Comparison of ENCODE assay signal across 24 cellular contexts in the genomic region with DNA sequence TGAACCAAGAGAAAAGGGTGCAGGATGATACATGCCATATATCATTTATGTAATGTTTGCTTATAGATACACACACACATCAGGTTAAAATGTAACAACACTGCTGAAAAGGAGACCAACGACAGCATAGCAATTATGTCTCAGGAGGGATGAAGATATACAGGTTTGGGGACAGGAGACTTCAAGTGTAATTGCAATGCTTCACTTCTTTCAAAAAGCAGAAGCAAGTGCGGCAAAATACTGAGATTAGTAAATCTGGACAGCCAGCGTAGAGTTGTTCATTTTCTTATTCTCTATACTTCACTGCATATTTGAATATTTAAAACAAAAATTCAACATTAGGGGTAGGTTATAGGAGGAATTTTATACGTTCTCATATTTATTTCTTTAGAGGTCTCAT.
DNase-seq lines count a peak whose midpoint lies in the region; ATAC-seq lines count a peak whose summit lies in the region.
"Had no signal": no experiment of that assay in that cellular context is flagged by ENCODE, and none has a peak within 500 bp of the region (broad histone marks: within the 10 kb centered on the region; RNA-seq: fewer than 3 reads in every experiment).

No MANE protein-coding gene starts in this region.

- no peak for DNase-seq in stimulated activated naive B cell treated with anti-CD40 and anti-IgM and Interleukin-4, amounts not matched to agents 10 μg/mL and 1 μg/mL and 100 μg/mL, for 72 hours
- no peak for DNase-seq in activated CD4-positive, alpha-beta T cell treated with anti-CD3 and anti-CD28 coated beads, Interleukin-2, amount 10 ng/mL, durations not matched to agents 7 days and 5 days
- DNase-seq: 8988T; ACHN; AML-193; BE2C; C1 segment of cervical spinal cord; Caco-2; Calu3; CD4-positive, alpha-beta memory T cell; CD4-positive, alpha-beta T cell; CD4-positive, CD25-positive, alpha-beta regulatory T cell; CD8-positive, alpha-beta memory T cell; CD8-positive, alpha-beta T cell; DMS 273 treated with DMSO at 0.1 percent for 48 hours; DMS153; DMS53; DND-41; EL had no signal

- H3K27me3 Mint-ChIP-seq in stimulated activated naive B cell treated with anti-CD40 and anti-IgM and Interleukin-4, amounts not matched to agents 10 μg/mL and 1 μg/mL and 100 μg/mL, for 72 hours: no peaks in the 10 kb centered on the region
- no peaks in the 10 kb centered on the region for H3K27me3 Mint-ChIP-seq in activated CD4-positive, alpha-beta T cell treated with anti-CD3 and anti-CD28 coated beads, Interleukin-2, amount 10 ng/mL, durations not matched to agents 7 days and 5 days
- H3K27me3 Mint-ChIP-seq: B cell; CD4-positive, alpha-beta memory T cell; CD4-positive, alpha-beta T cell; CD4-positive, CD25-positive, alpha-beta regulatory T cell; CD8-positive, alpha-beta memory T cell had no signal

- ATAC-seq in GM18868 (IDR thresholded peaks at IDR 0.05; ENCODE audit: unreplicated experiment) (peak; percentile 67), HG03521 (IDR thresholded peaks at IDR 0.05; ENCODE audit: unreplicated experiment) (no peak)
- peak; percentile 61 to 63 for ATAC-seq in stimulated activated naive B cell treated with anti-CD40 and anti-IgM and Interleukin-4, amounts not matched to agents 10 μg/mL and 1 μg/mL and 100 μg/mL, for 72 hours (replicated peaks)
- ATAC-seq: A549; CD8-positive, alpha-beta T cell had no signal

- CTCF ChIA-PET in activated CD4-positive, alpha-beta T cell treated with anti-CD3 and anti-CD28 coated beads, Interleukin-2, amount 10 ng/mL, durations not matched to agents 7 days and 5 days (lab: Charles Lee): no interaction called here

- H3K9me3 Mint-ChIP-seq in stimulated activated naive B cell treated with anti-CD40 and anti-IgM and Interleukin-4, amounts not matched to agents 10 μg/mL and 1 μg/mL and 100 μg/mL, for 72 hours: peaks cover 19 to 21% of the 10 kb centered on the region in 2 donors
- peaks cover 13% of the 10 kb centered on the region for H3K9me3 Mint-ChIP-seq in activated CD4-positive, alpha-beta T cell treated with anti-CD3 and anti-CD28 coated beads, Interleukin-2, amount 10 ng/mL, durations not matched to agents 7 days and 5 days

- POLR2A ChIA-PET in activated CD4-positive, alpha-beta T cell treated with anti-CD3 and anti-CD28 coated beads, Interleukin-2, amount 10 ng/mL, durations not matched to agents 7 days and 5 days (lab: Charles Lee): no interaction called here

- H3K4me3 Mint-ChIP-seq in stimulated activated naive B cell treated with anti-CD40 and anti-IgM and Interleukin-4, amounts not matched to agents 10 μg/mL and 1 μg/mL and 100 μg/mL, for 72 hours: no peak overlapping the region
- no peak overlapping the region for H3K4me3 Mint-ChIP-seq in activated CD4-positive, alpha-beta T cell treated with anti-CD3 and anti-CD28 coated beads, Interleukin-2, amount 10 ng/mL, durations not matched to agents 7 days and 5 days
- H3K4me3 Mint-ChIP-seq: B cell; CD14-positive monocyte; CD4-positive, alpha-beta memory T cell; CD4-positive, alpha-beta T cell; CD4-positive, CD25-positive, alpha-beta regulatory T cell; CD8-positive, alpha-beta memory T cell; CD8-positive, alpha-beta T cell had no signal

- no peak overlapping the region for H3K27ac Mint-ChIP-seq in stimulated activated naive B cell treated with anti-CD40 and anti-IgM and Interleukin-4, amounts not matched to agents 10 μg/mL and 1 μg/mL and 100 μg/mL, for 72 hours
- H3K27ac Mint-ChIP-seq in activated CD4-positive, alpha-beta T cell treated with anti-CD3 and anti-CD28 coated beads, Interleukin-2, amount 10 ng/mL, durations not matched to agents 7 days and 5 days: no peak overlapping the region
- H3K27ac Mint-ChIP-seq: B cell; CD14-positive monocyte; CD4-positive, alpha-beta memory T cell; CD4-positive, alpha-beta T cell; CD4-positive, CD25-positive, alpha-beta regulatory T cell; CD8-positive, alpha-beta memory T cell; CD8-positive, alpha-beta T cell had no signal

- peaks cover 26 to 37% of the 10 kb centered on the region in 2 donors for H3K36me3 Mint-ChIP-seq in stimulated activated naive B cell treated with anti-CD40 and anti-IgM and Interleukin-4, amounts not matched to agents 10 μg/mL and 1 μg/mL and 100 μg/mL, for 72 hours
- no peaks in the 10 kb centered on the region for H3K36me3 Mint-ChIP-seq in activated CD4-positive, alpha-beta T cell treated with anti-CD3 and anti-CD28 coated beads, Interleukin-2, amount 10 ng/mL, durations not matched to agents 7 days and 5 days (ENCODE audit: low read depth)
- H3K36me3 Mint-ChIP-seq: CD14-positive monocyte; CD4-positive, alpha-beta memory T cell; CD4-positive, CD25-positive, alpha-beta regulatory T cell; CD8-positive, alpha-beta memory T cell; CD8-positive, alpha-beta T cell had no signal

- peaks cover 5 to 9% of the 10 kb centered on the region in 2 donors for H3K4me1 Mint-ChIP-seq in stimulated activated naive B cell treated with anti-CD40 and anti-IgM and Interleukin-4, amounts not matched to agents 10 μg/mL and 1 μg/mL and 100 μg/mL, for 72 hours
- no peaks in the 10 kb centered on the region for H3K4me1 Mint-ChIP-seq in activated CD4-positive, alpha-beta T cell treated with anti-CD3 and anti-CD28 coated beads, Interleukin-2, amount 10 ng/mL, durations not matched to agents 7 days and 5 days
- H3K4me1 Mint-ChIP-seq: CD14-positive monocyte; CD4-positive, alpha-beta memory T cell; CD4-positive, CD25-positive, alpha-beta regulatory T cell; CD8-positive, alpha-beta memory T cell had no signal
